In the genomic region with DNA sequence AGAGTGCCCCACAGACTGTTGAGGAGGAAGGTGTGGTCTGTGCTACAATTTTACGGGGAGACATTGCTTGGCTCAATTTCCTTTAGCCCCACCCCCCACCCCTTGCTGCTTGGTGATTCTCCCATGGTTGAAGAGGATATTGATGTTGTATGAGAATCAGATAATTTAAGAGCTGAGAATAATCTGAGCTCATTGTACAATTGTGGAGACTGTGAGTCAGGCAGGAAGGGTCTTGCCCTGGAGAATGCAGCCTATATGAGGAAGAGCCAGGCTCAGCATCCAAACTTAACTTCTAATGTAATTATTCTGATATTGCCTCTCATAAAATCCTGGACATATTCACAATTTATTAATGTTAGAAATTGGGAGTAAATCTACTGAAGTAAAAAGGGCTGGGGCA, we compare ENCODE assay signal across 12 cellular contexts. TPM values are rescaled to one million over a fixed set of nuclear protein-coding genes. Genes with fewer than 3 reads are reported as not detected.
"Had no signal": no experiment of that assay in that cellular context is flagged by ENCODE, and none has a peak within 500 bp of the region (broad histone marks: within the 10 kb centered on the region; RNA-seq: fewer than 3 reads in every experiment).

No MANE protein-coding gene starts in this region.

- H3K27ac ChIP-seq: GM23248 had no signal

- H3K4me2 ChIP-seq: GM23338 had no signal

- H3K4me3 ChIP-seq: GM23248, GM23338, HAP-1 had no signal

- H3K9me3 Mint-ChIP-seq: GM23338, H9, HFFc6 had no signal

- FAIRE-seq: H1, H54 had no signal

- H3K4me3 Mint-ChIP-seq: GM23338, H9, HFFc6 had no signal

- H3K4me1 Mint-ChIP-seq: GM23338, H9 had no signal

- DNase-seq: GM23248, GOT3, H7, H9, HCEC 1CT, HFFc6 had no signal

- H3K27ac Mint-ChIP-seq: GM23338, H9, HFFc6 had no signal

- H2AFZ ChIP-seq: GM23248, GM23338 had no signal

- ATAC-seq: GM23338, HCT116 had no signal

- H3K9ac ChIP-seq: GM23248 had no signal

- H3K9me3 ChIP-seq: HAP-1 had no signal

- H3K4me1 ChIP-seq: HAP-1 had no signal

- H3K36me3 ChIP-seq: HAP-1 had no signal

RNA-seq across cellular contexts. Expression of a gene that starts 26.1 kb away (rescaled TPM):
- total RNA-seq: GM23338, H1, H4, H7, H9, HFFc6 had no signal
- polyA plus RNA-seq: GM23338, H1 had no signal
